14 cellular contexts compared by ENCODE assay signal in genomic region chrX:154619182-154619581, GRCh38. TPM values are rescaled to one million over a fixed set of nuclear protein-coding genes. Genes with fewer than 3 reads are reported as not detected.
"Had no signal": no experiment of that assay in that cellular context is flagged by ENCODE, and none has a peak within 500 bp of the region (broad histone marks: within the 10 kb centered on the region; RNA-seq: fewer than 3 reads in every experiment).

Gene CTAG1B (minus strand): TSS chrX:154619282. CDS start chrX:154619218, 64 bp downstream.

RNA-seq across cellular contexts. Expression of gene CTAG1B, which starts in this region (rescaled TPM):
- total RNA-seq: stomach, subcutaneous adipose tissue, suprapubic skin, temporal lobe, thoracic aorta, thyroid gland, tibial nerve, transverse colon, upper lobe of left lung, upper lobe of right lung, ureter, urinary bladder, vagina had no signal
- polyA plus RNA-seq: stomach, thymus, urinary bladder had no signal
